23 cellular contexts compared by ENCODE assay signal in the genomic region with DNA sequence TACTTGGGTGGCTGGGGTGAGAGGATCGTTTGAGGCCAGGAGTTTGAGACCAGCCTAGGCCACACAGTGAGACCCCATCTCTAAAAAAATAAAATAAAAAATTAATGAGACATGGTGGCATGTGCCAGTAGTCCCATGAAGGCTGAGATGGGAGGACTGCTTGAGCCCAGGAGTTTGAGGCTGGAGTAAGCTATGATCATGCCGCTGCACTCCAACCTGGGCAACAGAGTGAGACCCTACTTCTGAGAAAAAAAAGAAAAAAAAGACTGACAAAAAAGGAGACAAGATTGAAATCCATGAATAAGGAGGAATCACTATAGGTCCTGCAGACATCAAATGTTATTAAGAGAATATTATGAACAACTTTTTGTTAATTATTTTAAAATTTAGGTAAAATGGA. TPM values are rescaled to one million over a fixed set of nuclear protein-coding genes. Genes with fewer than 3 reads are reported as not detected.
DNase-seq lines count a peak whose midpoint lies in the region; ATAC-seq, FAIRE-seq and TF ChIP-seq lines count a peak whose summit lies in the region.
"Had no signal": no experiment of that assay in that cellular context is flagged by ENCODE, and none has a peak within 500 bp of the region (broad histone marks: within the 10 kb centered on the region; RNA-seq: fewer than 3 reads in every experiment).

No MANE protein-coding gene starts in this region.

- no peak overlapping the region for H3K4me3 Mint-ChIP-seq in endodermal cell
- no peak overlapping the region for H3K4me3 Mint-ChIP-seq in type B pancreatic cell
- H3K4me3 Mint-ChIP-seq: CD4-positive, alpha-beta memory T cell; GM23338; H9; HFFc6 had no signal

- POLR2A ChIA-PET in HepG2 (lab: Yijun Ruan, JAX) (no interaction called here), K562 (lab: Yijun Ruan, JAX) (no interaction called here)

- BruUV-seq in HepG2 (replicated peaks; lab: Mats Ljungman, UMichigan) (TSS peak; percentile 42), K562 (replicated peaks; lab: Mats Ljungman, UMichigan) (TSS peak; percentile 33)

- DNase-seq in HepG2 (ENCODE audit: low spot score) (no peak), right lobe of liver (no peak), K562 (ENCODE audit: extremely low read depth in 1 of 4, low spot score in 3 of 4) (no peak), endodermal cell (no peak), type B pancreatic cell (ENCODE audit: extremely low spot score, unreplicated experiment) (peak; percentile 1), DMS153 treated with DMSO at 0.1 percent for 48 hours (lab: John Stamatoyannopoulos, UW; ENCODE audit: unreplicated experiment) (no peak), small intestine (no peak), GF-D8 (lab: John Stamatoyannopoulos, UW) (no peak)
- DNase-seq: 8988T; ACHN; AML-193; BE2C; Calu3; CD4-positive, alpha-beta memory T cell; COR-L47; DND-41; H9; HFFc6 had no signal

- no peak overlapping the region for H3K9ac ChIP-seq in HepG2 (ENCODE audit: insufficient read depth, low read depth, low read length)
- no peak overlapping the region for H3K9ac ChIP-seq in K562 (ENCODE audit: insufficient read depth in 1 of 2, low read depth in 2 of 2, low read length in 2 of 2)
- no peak overlapping the region for H3K9ac ChIP-seq in endodermal cell (ENCODE audit: extremely low read depth, low read length, poor library complexity, severe bottlenecking)
- H3K9ac ChIP-seq: BLaER1 treated with 17β-estradiol and CSF1 and Interleukin-3, amounts not matched to agents 10 nM and 100 nM had no signal

- FAIRE-seq in HepG2 (lab: Jason Lieb, UNC), result no peak
- no peak for FAIRE-seq in K562 (lab: Jason Lieb, UNC)
- FAIRE-seq in small intestine (lab: Jason Lieb, UNC), result no peak
- FAIRE-seq: A549, GM12878 had no signal

- H3K9me3 Mint-ChIP-seq in endodermal cell (peaks cover 46% of the 10 kb centered on the region), type B pancreatic cell (no peaks in the 10 kb centered on the region)
- H3K9me3 Mint-ChIP-seq: CD4-positive, alpha-beta memory T cell; HFFc6 had no signal

- no peak for TF ChIP-seq RAD21 in HepG2 (CRISPR knock-in tag; IDR thresholded peaks at IDR 0.05)
- TF ChIP-seq RAD21 in K562 (CRISPR knock-in tag; conservative IDR thresholded peaks at IDR 0.05 in 1 of 2, IDR thresholded peaks at IDR 0.05 in 1 of 2), result no peak

- TF ChIP-seq CTCF in HepG2 (CRISPR knock-in tag; IDR thresholded peaks at IDR 0.05) (no peak), right lobe of liver (IDR thresholded peaks at IDR 0.05) (no peak), K562 (IDR thresholded peaks at IDR 0.05 in 2 of 3, conservative IDR thresholded peaks at IDR 0.05 in 1 of 3; ENCODE audit: insufficient read depth in 2 of 3, low read depth in 1 of 3, low read length in 3 of 3) (no peak), endodermal cell (conservative IDR thresholded peaks at IDR 0.05) (no peak), type B pancreatic cell (conservative IDR thresholded peaks at IDR 0.05) (no peak)

- in situ Hi-C loops in HepG2 (cut with HindIII; ENCODE audit: extremely low pct_ligation_motif_present, low pct_unique_long_range_greater_than_20kb) (no loop called here), K562 (cut with MboI) (no loop called here)

- H3K4me1 Mint-ChIP-seq in endodermal cell, result no peaks in the 10 kb centered on the region
- H3K4me1 Mint-ChIP-seq in type B pancreatic cell (ENCODE audit: unreplicated experiment), result peaks cover 8% of the 10 kb centered on the region
- H3K4me1 Mint-ChIP-seq: GM23338, H9 had no signal

- H3K27ac ChIP-seq in HepG2 (ENCODE audit: extremely low read length, insufficient read depth, low read length) (no peak overlapping the region), right lobe of liver (no peak overlapping the region), K562 (ENCODE audit: extremely low read depth, low read depth, low read length) (no peak overlapping the region), endodermal cell (ENCODE audit: low read depth, low read length) (no peak overlapping the region), small intestine (ENCODE audit: low read depth in 1 of 2, low read length in 1 of 2) (no peak overlapping the region)
- H3K27ac ChIP-seq: A549; BLaER1 treated with 17β-estradiol and CSF1 and Interleukin-3, amounts not matched to agents 10 nM and 100 nM had no signal

- no peak overlapping the region for H3K4me2 ChIP-seq in HepG2 (ENCODE audit: low read depth, low read length)
- H3K4me2 ChIP-seq in K562 (ENCODE audit: insufficient read depth, low read length), result no peak overlapping the region
- H3K4me2 ChIP-seq: A549; BLaER1 treated with 17β-estradiol and CSF1 and Interleukin-3, amounts not matched to agents 10 nM and 100 nM; GM23338 had no signal

- peaks cover 8 to 42% of the 10 kb centered on the region in 2 experiments for H3K36me3 ChIP-seq in HepG2 (replicated peaks in 1 of 2; ENCODE audit: control insufficient read depth in 1 of 2, insufficient read depth in 2 of 2, low read length in 2 of 2)
- H3K36me3 ChIP-seq in right lobe of liver, result peaks cover 0 to 50% (median 5%) of the 10 kb centered on the region in 4 donors
- peaks cover 56% of the 10 kb centered on the region for H3K36me3 ChIP-seq in K562 (ENCODE audit: control insufficient read depth, insufficient read depth, low read length)
- peaks cover 63% of the 10 kb centered on the region for H3K36me3 ChIP-seq in endodermal cell (ENCODE audit: control insufficient read depth, insufficient read depth, low read length)
- peaks cover 3 to 13% of the 10 kb centered on the region in 2 donors for H3K36me3 ChIP-seq in small intestine (ENCODE audit: control insufficient read depth in 2 of 2, insufficient read depth in 2 of 2, low read length in 2 of 2)

- no peaks in the 10 kb centered on the region for H3K4me1 ChIP-seq in HepG2 (ENCODE audit: insufficient read depth, low read length)
- H3K4me1 ChIP-seq in right lobe of liver, result no peaks in the 10 kb centered on the region
- no peaks in the 10 kb centered on the region for H3K4me1 ChIP-seq in K562 (replicated peaks in 1 of 2; ENCODE audit: control insufficient read depth in 2 of 2, insufficient read depth in 2 of 2, low read length in 2 of 2)
- H3K4me1 ChIP-seq in endodermal cell (ENCODE audit: control insufficient read depth, insufficient read depth, low read length), result no peaks in the 10 kb centered on the region
- H3K4me1 ChIP-seq in small intestine (ENCODE audit: control insufficient read depth in 2 of 2, insufficient read depth in 1 of 2, low read depth in 1 of 2, low read length in 1 of 2), result no peaks in the 10 kb centered on the region
- H3K4me1 ChIP-seq: A549; BE2C; BLaER1 treated with 17β-estradiol and CSF1 and Interleukin-3, amounts not matched to agents 10 nM and 100 nM had no signal

- H3K9me1 ChIP-seq in K562 (ENCODE audit: control insufficient read depth, insufficient read depth, low read length), result no peaks in the 10 kb centered on the region

- no peaks in the 10 kb centered on the region for H3K79me2 ChIP-seq in HepG2 (ENCODE audit: insufficient read depth, low read length)
- no peaks in the 10 kb centered on the region for H3K79me2 ChIP-seq in K562 (ENCODE audit: control insufficient read depth, insufficient read depth, low read length)

- H2AFZ ChIP-seq in HepG2 (ENCODE audit: low read length), result no peak overlapping the region
- no peak overlapping the region for H2AFZ ChIP-seq in K562 (ENCODE audit: low read depth, low read length)
- H2AFZ ChIP-seq: GM23338 had no signal

- H4K20me1 ChIP-seq in HepG2 (ENCODE audit: insufficient read depth, low read length) (no peaks in the 10 kb centered on the region), K562 (replicated peaks; ENCODE audit: control insufficient read depth, insufficient read depth, low read length) (no peaks in the 10 kb centered on the region)

- H3K27me3 ChIP-seq in HepG2 (ENCODE audit: control insufficient read depth in 1 of 2, insufficient read depth in 2 of 2, low read length in 2 of 2) (no peaks in the 10 kb centered on the region), right lobe of liver (no peaks in the 10 kb centered on the region), K562 (ENCODE audit: control insufficient read depth in 2 of 2, insufficient read depth in 2 of 2, low read length in 2 of 2) (no peaks in the 10 kb centered on the region), endodermal cell (ENCODE audit: control insufficient read depth, insufficient read depth, low read length, poor library complexity, severe bottlenecking) (no peaks in the 10 kb centered on the region), small intestine (ENCODE audit: control insufficient read depth in 2 of 2, insufficient read depth in 2 of 2, low read length in 2 of 2) (no peaks in the 10 kb centered on the region)
- H3K27me3 ChIP-seq: BE2C; BLaER1 treated with 17β-estradiol and CSF1 and Interleukin-3, amounts not matched to agents 10 nM and 100 nM had no signal

- TF ChIP-seq POLR2A in HepG2 (IDR thresholded peaks at IDR 0.05; ENCODE audit: insufficient read depth in 1 of 2, low read depth in 2 of 2, low read length in 2 of 2), result no peak
- TF ChIP-seq POLR2A in right lobe of liver (IDR thresholded peaks at IDR 0.05), result no peak
- TF ChIP-seq POLR2A in K562 (conservative IDR thresholded peaks at IDR 0.05), result no peak

- H3K27me3 Mint-ChIP-seq in endodermal cell (ENCODE audit: insufficient read depth) (no peaks in the 10 kb centered on the region), type B pancreatic cell (no peaks in the 10 kb centered on the region)
- H3K27me3 Mint-ChIP-seq: CD4-positive, alpha-beta memory T cell had no signal

- no peaks in the 10 kb centered on the region for H3K9me3 ChIP-seq in HepG2 (ENCODE audit: low read length)
- no peaks in the 10 kb centered on the region for H3K9me3 ChIP-seq in right lobe of liver
- peaks cover 10% of the 10 kb centered on the region for H3K9me3 ChIP-seq in K562 (replicated peaks; ENCODE audit: control insufficient read depth, insufficient read depth, low read depth, low read length)
- H3K9me3 ChIP-seq in endodermal cell (ENCODE audit: control insufficient read depth, low read length), result peaks cover 55% of the 10 kb centered on the region
- no peaks in the 10 kb centered on the region for H3K9me3 ChIP-seq in small intestine (ENCODE audit: control insufficient read depth, low read depth)
- H3K9me3 ChIP-seq: A549; BE2C; BLaER1 treated with 17β-estradiol and CSF1 and Interleukin-3, amounts not matched to agents 10 nM and 100 nM had no signal

- CTCF ChIA-PET in HepG2 (lab: Yijun Ruan, JAX; ENCODE audit: low intra/inter-chr PET ratio, low total read pairs) (no interaction called here), K562 (lab: Yijun Ruan, JAX; ENCODE audit: low intra/inter-chr PET ratio) (no interaction called here)

- H3K4me3 ChIP-seq in HepG2 (replicated peaks in 1 of 3; ENCODE audit: insufficient read depth in 1 of 3, low read depth in 2 of 3, low read length in 3 of 3) (no peak overlapping the region), right lobe of liver (no peak overlapping the region), K562 (no peak overlapping the region), endodermal cell (ENCODE audit: low read length) (peak overlapping the region; percentile 48), small intestine (ENCODE audit: low read depth in 1 of 2, low read length in 2 of 2) (no peak overlapping the region)
- H3K4me3 ChIP-seq: A549; BLaER1 treated with 17β-estradiol and CSF1 and Interleukin-3, amounts not matched to agents 10 nM and 100 nM; GM12878 had no signal

- no peak for TF ChIP-seq EP300 in HepG2 (IDR thresholded peaks at IDR 0.05; ENCODE audit: low read depth in 2 of 2, low read length in 2 of 2)
- no peak for TF ChIP-seq EP300 in HepG2 (CRISPR knock-in tag; IDR thresholded peaks at IDR 0.05; ENCODE audit: borderline replicate concordance)
- TF ChIP-seq EP300 in K562 (IDR thresholded peaks at IDR 0.05; ENCODE audit: low read length), result no peak

- H3K36me3 Mint-ChIP-seq in endodermal cell (ENCODE audit: low read depth), result peaks cover 58% of the 10 kb centered on the region
- peaks cover 22% of the 10 kb centered on the region for H3K36me3 Mint-ChIP-seq in type B pancreatic cell

- intact Hi-C loops in HepG2 (cut with micrococcal nuclease; ENCODE audit: unreplicated experiment), result no loop called here
- intact Hi-C loops in right lobe of liver (cut with DNase I), result no loop called here
- intact Hi-C loops in K562 (cut with micrococcal nuclease), result no loop called here

- H3K27ac Mint-ChIP-seq in endodermal cell (no peak overlapping the region), type B pancreatic cell (no peak overlapping the region)
- H3K27ac Mint-ChIP-seq: GM23338, H9, HFFc6 had no signal

- ATAC-seq in HepG2, result no peak
- ATAC-seq in right lobe of liver, result no peak
- ATAC-seq in K562, result no peak
- ATAC-seq: A549, GM12878, GM23338, HCT116 had no signal

- 98% methylated on average over 2 of the region's 2 CpGs for WGBS in HepG2 (ENCODE audit: low lambda C conversion rate)
- WGBS in right lobe of liver (ENCODE audit: insufficient coverage, low coverage, low lambda C conversion rate, missing lambda C conversion rate), result 95% methylated on average over 2 of the region's 2 CpGs
- WGBS in K562 (ENCODE audit: insufficient coverage, low coverage, missing lambda C conversion rate), result 97% methylated on average over 2 of the region's 2 CpGs
- 98 to 100% methylated on average over 1 to 2 of the region's 2 CpGs for WGBS in endodermal cell (ENCODE audit: insufficient coverage in 1 of 2, insufficient read length in 1 of 2), 2 experiments
- WGBS in small intestine, 3 donors, result 92 to 93% (median 92%) methylated on average over 2 of the region's 2 CpGs

RNA-seq across cellular contexts. Expression of a gene that starts 23.7 kb away (rescaled TPM):
- total RNA-seq in HepG2 (2016; rRNA removed; fragmentation: Illumina TruSeq; extraction: Trizol), result 39.5 and 48.6 TPM in 2 replicates
- total RNA-seq in HepG2 (2016; cell fraction: cytosol; rRNA removed; fragmentation: Illumina TruSeq; extraction: Trizol; ENCODE audit: low read depth), result 13.0 and 14.5 TPM in 2 replicates
- 42.3 and 49.9 TPM in 2 replicates for total RNA-seq in HepG2 (2016; cell fraction: insoluble cytoplasmic fraction; rRNA removed; fragmentation: Illumina TruSeq; extraction: Trizol)
- total RNA-seq in HepG2 (2016; cell fraction: membrane; rRNA removed; fragmentation: Illumina TruSeq; extraction: Trizol), result 29.2 and 32.0 TPM in 2 replicates
- 25.4 and 25.5 TPM in 2 replicates for total RNA-seq in HepG2 (2016; cell fraction: nucleus; rRNA removed; fragmentation: Illumina TruSeq; extraction: Trizol)
- 35.6 and 37.8 TPM in 2 replicates for polyA plus RNA-seq in HepG2 (2011; rRNA removed)
- 25.0 and 32.1 TPM in 2 replicates for polyA plus RNA-seq in HepG2 (2011; cell fraction: cytosol; rRNA removed)
- 31.4 and 44.9 TPM in 2 replicates for polyA plus RNA-seq in HepG2 (2011; cell fraction: nucleus; rRNA removed)
- polyA plus RNA-seq in HepG2 (2012), result 33.2 and 56.4 TPM in 2 replicates
- polyA plus RNA-seq in HepG2 (2016; cell fraction: cytosol; fragmentation: Illumina TruSeq; extraction: Trizol; ENCODE audit: low read depth), result 12.2 and 18.6 TPM in 2 replicates
- polyA plus RNA-seq in HepG2 (2016; cell fraction: insoluble cytoplasmic fraction; fragmentation: Illumina TruSeq; extraction: Trizol; ENCODE audit: low read depth), result 57.7 and 60.4 TPM in 2 replicates
- 24.1 and 29.1 TPM in 2 replicates for polyA plus RNA-seq in HepG2 (2016; cell fraction: membrane; fragmentation: Illumina TruSeq; extraction: Trizol; ENCODE audit: low read depth)
- 40.4 and 41.8 TPM in 2 replicates for polyA plus RNA-seq in HepG2 (2016; cell fraction: nucleus; fragmentation: Illumina TruSeq; extraction: Trizol; ENCODE audit: insufficient read depth, low read depth)
- 7.2 and 21.2 TPM in 2 replicates for polyA minus RNA-seq in HepG2 (2011; rRNA and poly(A)+ RNA removed; ENCODE audit: low replicate concordance)
- polyA minus RNA-seq in HepG2 (2011; cell fraction: cytosol; rRNA and poly(A)+ RNA removed), result 12.7 and 16.3 TPM in 2 replicates
- polyA minus RNA-seq in HepG2 (2011; cell fraction: nucleus; rRNA and poly(A)+ RNA removed), result 34.6 and 42.1 TPM in 2 replicates
- total RNA-seq in right lobe of liver, result 100 to 1,000 TPM in 2 of 6 experiments, 10 to 100 TPM in 4; 30.4 to 142 (median 68.6) TPM
- total RNA-seq in K562 (2011; cell fraction: chromatin; rRNA removed; ENCODE audit: low replicate concordance), result 15.8 and 23.9 TPM in 2 replicates
- total RNA-seq in K562 (2011; cell fraction: nucleolus; rRNA removed), result 10.9 and 11.7 TPM in 2 replicates
- total RNA-seq in K562 (2011; cell fraction: nucleoplasm; rRNA removed), result 18.0 and 24.7 TPM in 2 replicates
- 4.1 and 6.3 TPM in 2 replicates for total RNA-seq in K562 (2014; rRNA removed)
- total RNA-seq in K562 (2014; rRNA removed; fragmentation: Illumina TruSeq; extraction: Trizol), result 8.5 and 9.8 TPM in 2 replicates
- total RNA-seq in K562 (2015; rRNA removed; fragmentation: Illumina TruSeq; extraction: Trizol), result 7.1 and 8.2 TPM in 2 replicates
- 10.3 and 10.4 TPM in 2 replicates for total RNA-seq in K562 (2021)
- polyA plus RNA-seq in K562 (2011; rRNA removed), result 14.0 and 17.4 TPM in 2 replicates
- polyA plus RNA-seq in K562 (2011; cell fraction: cytosol; rRNA removed), result 7.7 and 9.2 TPM in 2 replicates
- polyA plus RNA-seq in K562 (2011; cell fraction: nucleus; rRNA removed), result 14.9 and 16.2 TPM in 2 replicates
- 6.9 and 17.7 TPM in 2 replicates for polyA plus RNA-seq in K562 (2012)
- polyA plus RNA-seq in K562 (2014; fragmentation: Illumina TruSeq; extraction: Trizol), result 6.6 and 8.2 TPM in 2 replicates
- polyA plus RNA-seq in K562 (2014; fragmentation: Nextera tagmentation; extraction: Ambion mirVana), result 1 to 10 TPM; 3.5 to 9.3 TPM
- 6.3 and 8.1 TPM in 2 replicates for polyA plus RNA-seq in K562 (2014; rRNA removed)
- 9.0 and 11.6 TPM in 2 replicates for polyA minus RNA-seq in K562 (2011; rRNA and poly(A)+ RNA removed)
- polyA minus RNA-seq in K562 (2011; cell fraction: cytosol; rRNA and poly(A)+ RNA removed), result 5.0 and 10.1 TPM in 2 replicates
- polyA minus RNA-seq in K562 (2011; cell fraction: nucleus; rRNA and poly(A)+ RNA removed), result 10.9 and 12.1 TPM in 2 replicates
- 10 to 100 TPM; 42.8 to 42.9 TPM for total RNA-seq in endodermal cell
- polyA plus RNA-seq in endodermal cell (2013, experiment 1 of 2), result 33.5 TPM
- 32.0 TPM for polyA plus RNA-seq in endodermal cell (2013, experiment 2 of 2)
- 50.3 and 56.2 TPM in 2 replicates for total RNA-seq in type B pancreatic cell (ENCODE audit: low replicate concordance)
- 100 to 1,000 TPM in 1 of 3 donors, 10 to 100 TPM in 2; 20.4 to 171 (median 95.7) TPM for polyA plus RNA-seq in small intestine

RNA-seq across cellular contexts. Expression of a gene that starts 26.5 kb away (rescaled TPM):
- total RNA-seq in HepG2 (2016; rRNA removed; fragmentation: Illumina TruSeq; extraction: Trizol) (10.3 and 15.0 TPM in 2 replicates), right lobe of liver (10 to 100 TPM; 13.9 to 17.6 (median 16.6) TPM), K562 (2014; rRNA removed) (14.4 and 15.8 TPM in 2 replicates), K562 (2014; rRNA removed; fragmentation: Illumina TruSeq; extraction: Trizol) (17.7 and 19.6 TPM in 2 replicates), K562 (2015; rRNA removed; fragmentation: Illumina TruSeq; extraction: Trizol) (20.9 and 23.2 TPM in 2 replicates), K562 (2021) (17.2 and 19.4 TPM in 2 replicates), endodermal cell (10 to 100 TPM; 10.2 to 18.7 TPM), type B pancreatic cell (ENCODE audit: low replicate concordance) (14.7 and 16.3 TPM in 2 replicates)
- total RNA-seq in HepG2 (2016; cell fraction: cytosol; rRNA removed; fragmentation: Illumina TruSeq; extraction: Trizol; ENCODE audit: low read depth), result 4.5 and 4.9 TPM in 2 replicates
- total RNA-seq in HepG2 (2016; cell fraction: insoluble cytoplasmic fraction; rRNA removed; fragmentation: Illumina TruSeq; extraction: Trizol), result 10.6 and 13.6 TPM in 2 replicates
- 5.4 and 6.4 TPM in 2 replicates for total RNA-seq in HepG2 (2016; cell fraction: membrane; rRNA removed; fragmentation: Illumina TruSeq; extraction: Trizol)
- total RNA-seq in HepG2 (2016; cell fraction: nucleus; rRNA removed; fragmentation: Illumina TruSeq; extraction: Trizol), result 7.4 and 9.7 TPM in 2 replicates
- polyA plus RNA-seq in HepG2 (2011; rRNA removed) (9.0 and 10.7 TPM in 2 replicates), K562 (2011; rRNA removed) (15.9 and 23.2 TPM in 2 replicates), K562 (2014; fragmentation: Illumina TruSeq; extraction: Trizol) (21.7 and 24.9 TPM in 2 replicates), K562 (2014; fragmentation: Nextera tagmentation; extraction: Ambion mirVana) (1 to 10 TPM; 3.8 to 4.5 TPM), K562 (2014; rRNA removed) (14.5 and 16.9 TPM in 2 replicates), small intestine (10 to 100 TPM; 14.4 to 31.1 (median 28.2) TPM)
- 6.2 and 9.2 TPM in 2 replicates for polyA plus RNA-seq in HepG2 (2011; cell fraction: cytosol; rRNA removed)
- 9.5 and 13.1 TPM in 2 replicates for polyA plus RNA-seq in HepG2 (2011; cell fraction: nucleus; rRNA removed)
- 7.6 and 10.8 TPM in 2 replicates for polyA plus RNA-seq in HepG2 (2012)
- 0.89 and 0.95 TPM in 2 replicates for polyA plus RNA-seq in HepG2 (2016; cell fraction: cytosol; fragmentation: Illumina TruSeq; extraction: Trizol; ENCODE audit: low read depth)
- 11.8 and 12.1 TPM in 2 replicates for polyA plus RNA-seq in HepG2 (2016; cell fraction: insoluble cytoplasmic fraction; fragmentation: Illumina TruSeq; extraction: Trizol; ENCODE audit: low read depth)
- 2.3 and 2.7 TPM in 2 replicates for polyA plus RNA-seq in HepG2 (2016; cell fraction: membrane; fragmentation: Illumina TruSeq; extraction: Trizol; ENCODE audit: low read depth)
- 19.4 and 21.2 TPM in 2 replicates for polyA plus RNA-seq in HepG2 (2016; cell fraction: nucleus; fragmentation: Illumina TruSeq; extraction: Trizol; ENCODE audit: insufficient read depth, low read depth)
- polyA minus RNA-seq in HepG2 (2011; rRNA and poly(A)+ RNA removed; ENCODE audit: low replicate concordance), result 5.4 and 9.3 TPM in 2 replicates
- polyA minus RNA-seq in HepG2 (2011; cell fraction: cytosol; rRNA and poly(A)+ RNA removed), result 5.8 and 8.9 TPM in 2 replicates
- polyA minus RNA-seq in HepG2 (2011; cell fraction: nucleus; rRNA and poly(A)+ RNA removed), result 8.9 and 13.7 TPM in 2 replicates
- total RNA-seq in K562 (2011; cell fraction: chromatin; rRNA removed; ENCODE audit: low replicate concordance), result 21.4 and 26.8 TPM in 2 replicates
- total RNA-seq in K562 (2011; cell fraction: nucleolus; rRNA removed), result 10.3 and 11.1 TPM in 2 replicates
- total RNA-seq in K562 (2011; cell fraction: nucleoplasm; rRNA removed), result 12.0 and 12.4 TPM in 2 replicates
- 11.5 and 12.3 TPM in 2 replicates for polyA plus RNA-seq in K562 (2011; cell fraction: cytosol; rRNA removed)
- 11.6 and 14.1 TPM in 2 replicates for polyA plus RNA-seq in K562 (2011; cell fraction: nucleus; rRNA removed)
- 17.4 and 19.0 TPM in 2 replicates for polyA plus RNA-seq in K562 (2012)
- 29.0 and 42.9 TPM in 2 replicates for polyA minus RNA-seq in K562 (2011; rRNA and poly(A)+ RNA removed)
- polyA minus RNA-seq in K562 (2011; cell fraction: cytosol; rRNA and poly(A)+ RNA removed), result 10.7 and 18.6 TPM in 2 replicates
- 4.7 and 6.1 TPM in 2 replicates for polyA minus RNA-seq in K562 (2011; cell fraction: nucleus; rRNA and poly(A)+ RNA removed)
- polyA plus RNA-seq in endodermal cell (2013, experiment 1 of 2), result 10.6 TPM
- 10.9 TPM for polyA plus RNA-seq in endodermal cell (2013, experiment 2 of 2)
